ENCODE assay signal across 25 cellular contexts in the genomic region with DNA sequence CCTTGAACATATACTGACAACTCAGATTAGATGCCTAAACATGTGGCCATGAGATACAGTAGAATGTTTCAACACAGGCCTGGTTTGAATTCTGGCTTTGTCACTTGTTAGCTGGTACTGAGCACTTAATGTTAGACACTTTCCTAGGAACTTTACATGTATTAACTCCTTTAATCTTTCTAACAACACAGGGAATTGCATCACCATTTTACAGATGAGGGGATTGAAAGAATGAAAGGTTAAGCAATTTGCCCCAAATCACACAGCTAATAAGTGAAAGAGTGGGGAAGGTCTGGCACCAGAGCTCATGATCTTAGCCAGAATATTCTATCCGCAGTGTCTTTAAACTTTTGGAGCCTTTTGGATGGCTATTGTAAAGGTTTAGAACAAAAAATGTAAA.
"Had no signal": no experiment of that assay in that cellular context is flagged by ENCODE, and none has a peak within 500 bp of the region (broad histone marks: within the 10 kb centered on the region; RNA-seq: fewer than 3 reads in every experiment).

No MANE protein-coding gene starts in this region.

- H3K9ac ChIP-seq: neural progenitor cell had no signal

- H3K4me1 Mint-ChIP-seq: immature natural killer cell; naive thymus-derived CD8-positive, alpha-beta T cell; neural progenitor cell; stimulated activated effector memory CD8-positive, alpha-beta T cell treated with anti-CD3 and anti-CD28 coated beads, Interleukin-12 subunit alpha, Interleukin-12 subunit beta, amount 100 ng/mL, for 72 hours had no signal

- H3K4me2 ChIP-seq: neural progenitor cell had no signal

- H3K4me3 Mint-ChIP-seq: immature natural killer cell; naive thymus-derived CD8-positive, alpha-beta T cell; nephron; neural progenitor cell; stimulated activated effector memory CD8-positive, alpha-beta T cell treated with anti-CD3 and anti-CD28 coated beads, Interleukin-12 subunit alpha, Interleukin-12 subunit beta, amount 100 ng/mL, for 72 hours; stimulated activated naive CD8-positive, alpha-beta T cell treated with anti-CD3 and anti-CD28 coated beads, Interleukin-15, Interleukin-2, amounts not matched to agents 100 ng/mL and 50 ng/mL, for 24 hours had no signal

- H3K9me3 Mint-ChIP-seq: immature natural killer cell; naive thymus-derived CD8-positive, alpha-beta T cell; neural progenitor cell; stimulated activated effector memory CD8-positive, alpha-beta T cell treated with anti-CD3 and anti-CD28 coated beads, Interleukin-12 subunit alpha, Interleukin-12 subunit beta, amount 100 ng/mL, for 72 hours; stimulated activated naive CD8-positive, alpha-beta T cell treated with anti-CD3 and anti-CD28 coated beads, Interleukin-15, Interleukin-2, amounts not matched to agents 100 ng/mL and 50 ng/mL, for 24 hours had no signal

- DNase-seq: hypothalamus; immature natural killer cell; islet precursor cell; left ventricle myocardium inferior; naive thymus-derived CD8-positive, alpha-beta T cell; occipital lobe; ovary; retina; right cardiac atrium; sigmoid colon; small intestine; spleen; stimulated activated CD4-positive, alpha-beta T cell treated with anti-CD3 and anti-CD28 coated beads, Interleukin-4, amount 100 ng/mL, for 24 hours; stimulated activated naive CD4-positive, alpha-beta T cell; tibial artery; upper lobe of right lung had no signal

- H3K4me1 ChIP-seq: left ventricle myocardium inferior, neural progenitor cell, sigmoid colon, spleen, suprapubic skin, tibial artery, upper lobe of right lung had no signal

- H3K9me3 ChIP-seq: left ventricle myocardium inferior, neutrophil, ovary, sigmoid colon, spleen, suprapubic skin, thoracic aorta, tibial artery, upper lobe of right lung had no signal

- H3K27me3 Mint-ChIP-seq: naive thymus-derived CD8-positive, alpha-beta T cell; progenitor cell of endocrine pancreas; stimulated activated naive CD8-positive, alpha-beta T cell treated with anti-CD3 and anti-CD28 coated beads, Interleukin-15, Interleukin-2, amounts not matched to agents 100 ng/mL and 50 ng/mL, for 24 hours had no signal

- H3K27ac ChIP-seq: left ventricle myocardium inferior, neural progenitor cell, neutrophil, ovary, sigmoid colon, spleen, suprapubic skin, tibial artery, upper lobe of right lung had no signal

- ATAC-seq: naive thymus-derived CD8-positive, alpha-beta T cell; right cardiac atrium; stimulated activated effector memory CD8-positive, alpha-beta T cell treated with anti-CD3 and anti-CD28 coated beads, Interleukin-12 subunit alpha, Interleukin-12 subunit beta, amount 100 ng/mL, for 72 hours; upper lobe of right lung had no signal

- H3K36me3 ChIP-seq: left ventricle myocardium inferior, neural progenitor cell, neutrophil, ovary, sigmoid colon, suprapubic skin, thoracic aorta, tibial artery, upper lobe of right lung had no signal

- H3K27ac Mint-ChIP-seq: immature natural killer cell; naive thymus-derived CD8-positive, alpha-beta T cell; neural progenitor cell; progenitor cell of endocrine pancreas; stimulated activated effector memory CD8-positive, alpha-beta T cell treated with anti-CD3 and anti-CD28 coated beads, Interleukin-12 subunit alpha, Interleukin-12 subunit beta, amount 100 ng/mL, for 72 hours; stimulated activated naive CD8-positive, alpha-beta T cell treated with anti-CD3 and anti-CD28 coated beads, Interleukin-15, Interleukin-2, amounts not matched to agents 100 ng/mL and 50 ng/mL, for 24 hours had no signal

- H3K27me3 ChIP-seq: neural progenitor cell, neutrophil, ovary, sigmoid colon, spleen, suprapubic skin, tibial artery, upper lobe of right lung had no signal

- H2AFZ ChIP-seq: neural progenitor cell had no signal

- H3K4me3 ChIP-seq: left ventricle myocardium inferior, lung, neural progenitor cell, ovary, sigmoid colon, spleen, suprapubic skin, thoracic aorta, tibial artery, upper lobe of right lung had no signal
